Comparison of ENCODE assay signal across 1 cellular context in the genomic region with DNA sequence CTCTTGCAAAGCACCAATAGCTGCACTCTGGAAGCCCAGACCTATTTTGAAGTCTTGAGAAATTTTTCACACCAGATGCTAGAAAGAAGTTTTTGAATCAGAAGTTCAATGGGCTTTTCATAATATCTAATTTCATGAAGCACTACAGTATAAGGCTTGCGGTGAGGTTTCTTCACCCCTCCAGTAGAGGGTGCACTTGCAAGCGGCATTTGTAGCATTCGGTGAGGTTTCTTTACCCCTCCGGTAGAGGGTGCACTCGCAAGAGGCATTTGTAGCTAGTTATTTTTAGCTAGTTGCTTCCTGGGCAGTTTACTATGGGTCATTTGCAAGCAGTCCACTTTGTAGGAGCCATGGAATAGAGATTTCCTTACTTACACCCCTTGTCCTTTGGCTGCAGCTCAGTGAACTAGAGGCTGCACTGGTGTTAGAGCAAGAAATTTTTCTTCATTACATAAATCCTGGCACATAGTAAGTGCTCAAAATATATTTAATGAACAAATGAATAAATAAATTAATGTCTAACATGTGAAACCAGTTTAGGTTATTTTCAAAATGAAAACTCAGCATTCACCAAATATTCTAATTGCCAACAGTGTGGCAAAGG.
TF ChIP-seq lines count a peak whose summit lies in the region.

No MANE protein-coding gene starts in this region.

TF ChIP-seq in K562, 482 proteins besides CTCF, POLR2A, EP300 and RAD21:
- TF ChIP-seq CBX8 (IDR thresholded peaks at IDR 0.05; ENCODE audit: borderline replicate concordance, extremely low read depth, low read depth, low read length, poor library complexity, severe bottlenecking), result no peak
- TF ChIP-seq ZSCAN32 (CRISPR knock-in tag; IDR thresholded peaks at IDR 0.05), result no peak
- no peak for TF ChIP-seq MCM5 (IDR thresholded peaks at IDR 0.05; ENCODE audit: low read depth)
